Comparison of ENCODE assay signal across 8 cellular contexts in the genomic region with DNA sequence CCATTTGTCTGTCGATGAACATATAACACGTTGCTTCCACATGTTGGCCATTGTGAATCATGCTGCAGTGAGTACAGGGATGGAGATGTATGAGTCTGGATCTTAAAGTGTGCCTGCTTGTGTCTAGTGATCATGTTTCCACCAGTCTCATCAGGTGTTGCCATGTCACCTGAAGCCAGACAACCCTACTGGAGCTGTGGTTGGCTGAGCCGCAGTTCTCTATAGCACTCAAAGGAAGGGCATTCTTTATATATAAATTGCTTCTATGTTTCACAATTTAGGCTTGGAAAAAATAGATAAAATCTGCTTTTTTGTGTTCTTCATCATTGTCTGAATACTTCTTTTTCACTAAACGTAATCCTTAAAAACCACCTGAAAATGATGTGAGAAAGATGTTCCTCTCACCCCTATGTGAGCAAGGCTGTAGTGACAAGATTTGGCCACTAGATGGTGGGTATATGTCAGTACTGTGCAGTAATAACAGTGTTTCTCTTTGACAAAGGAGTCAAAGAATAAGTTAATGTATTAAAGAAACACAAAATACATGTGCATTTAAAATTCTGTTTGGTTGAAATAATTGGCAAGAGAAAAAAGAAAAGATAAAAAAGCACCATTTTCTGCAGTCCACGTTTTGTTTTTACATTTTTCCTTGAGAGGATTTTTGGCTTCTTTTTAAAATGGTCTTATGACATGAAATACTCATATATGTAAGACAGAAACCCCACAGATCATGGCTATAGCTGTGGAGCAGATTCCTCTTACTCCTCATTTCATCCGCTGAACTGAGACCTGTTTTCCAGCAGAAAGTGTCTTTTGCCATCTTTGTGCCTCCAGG.
A peak's percentile ranks its signal among the peaks of the same experiment; 100 is the strongest.
DNase-seq lines count a peak whose midpoint lies in the region; ATAC-seq and TF ChIP-seq lines count a peak whose summit lies in the region.

No MANE protein-coding gene starts in this region.

- H3K4me1 ChIP-seq in BE2C = no peaks in the 10 kb centered on the region
- no peaks in the 10 kb centered on the region for H3K4me1 ChIP-seq in testis

- no peaks in the 10 kb centered on the region for H3K27me3 ChIP-seq in BE2C
- H3K27me3 ChIP-seq in testis = no peaks in the 10 kb centered on the region

- ATAC-seq in GM18858 (IDR thresholded peaks at IDR 0.05; ENCODE audit: unreplicated experiment) (peak; percentile 97), HG03060 (IDR thresholded peaks at IDR 0.05; ENCODE audit: low read depth, unreplicated experiment) (peak; percentile 83)
- peak; percentile 77 to 80 for ATAC-seq in natural killer cell treated with Interleukin-12 subunit alpha and Interleukin-12 subunit beta and Interleukin-15 and Interleukin-18, amount 100 ng/mL, for 72 hours

- no peaks in the 10 kb centered on the region for H3K9me3 ChIP-seq in BE2C
- no peaks in the 10 kb centered on the region for H3K9me3 ChIP-seq in testis

- H3K9me3 Mint-ChIP-seq in activated CD4-positive, alpha-beta memory T cell treated with anti-CD3 and anti-CD28 coated beads, Interleukin-2, amount 10 ng/mL, durations not matched to agents 7 days and 5 days = peaks cover 4% of the 10 kb centered on the region
- no peaks in the 10 kb centered on the region for H3K9me3 Mint-ChIP-seq in natural killer cell treated with Interleukin-12 subunit alpha and Interleukin-12 subunit beta and Interleukin-15 and Interleukin-18, amount 100 ng/mL, for 72 hours

- no peaks in the 10 kb centered on the region for H3K36me3 Mint-ChIP-seq in activated CD4-positive, alpha-beta memory T cell treated with anti-CD3 and anti-CD28 coated beads, Interleukin-2, amount 10 ng/mL, durations not matched to agents 7 days and 5 days (ENCODE audit: low read depth)
- peaks cover 5% of the 10 kb centered on the region for H3K36me3 Mint-ChIP-seq in natural killer cell treated with Interleukin-12 subunit alpha and Interleukin-12 subunit beta and Interleukin-15 and Interleukin-18, amount 100 ng/mL, for 72 hours

- H3K4me3 ChIP-seq in BE2C (ENCODE audit: low read depth, low read length) (no peak overlapping the region), testis (no peak overlapping the region)

- intact Hi-C loops in testis (cut with DNase I; ENCODE audit: low total_unique reads) = no loop called here

- no peak overlapping the region for H3K27ac Mint-ChIP-seq in activated CD4-positive, alpha-beta memory T cell treated with anti-CD3 and anti-CD28 coated beads, Interleukin-2, amount 10 ng/mL, durations not matched to agents 7 days and 5 days
- H3K27ac Mint-ChIP-seq in natural killer cell treated with Interleukin-12 subunit alpha and Interleukin-12 subunit beta and Interleukin-15 and Interleukin-18, amount 100 ng/mL, for 72 hours = no peak overlapping the region

- WGBS in testis, 2 donors = 70% methylated on average over 6 of the region's 6 CpGs

- peak; percentile 77 for TF ChIP-seq CTCF in BE2C (IDR thresholded peaks at IDR 0.05; ENCODE audit: low read depth, low read length)
- peak; percentile 89 to 94 (median 93) for TF ChIP-seq CTCF in testis (IDR thresholded peaks at IDR 0.05)

- no peaks in the 10 kb centered on the region for H3K36me3 ChIP-seq in BE2C
- no peaks in the 10 kb centered on the region for H3K36me3 ChIP-seq in testis (ENCODE audit: low read depth, missing control alignments)

- H3K27me3 Mint-ChIP-seq in activated CD4-positive, alpha-beta memory T cell treated with anti-CD3 and anti-CD28 coated beads, Interleukin-2, amount 10 ng/mL, durations not matched to agents 7 days and 5 days = no peaks in the 10 kb centered on the region
- H3K27me3 Mint-ChIP-seq in natural killer cell treated with Interleukin-12 subunit alpha and Interleukin-12 subunit beta and Interleukin-15 and Interleukin-18, amount 100 ng/mL, for 72 hours = no peaks in the 10 kb centered on the region

- H3K27ac ChIP-seq in epithelial cell of prostate = no peak overlapping the region
- H3K27ac ChIP-seq in testis = no peak overlapping the region

- CTCF ChIA-PET in activated CD4-positive, alpha-beta memory T cell treated with anti-CD3 and anti-CD28 coated beads, Interleukin-2, amount 10 ng/mL, durations not matched to agents 7 days and 5 days (lab: Charles Lee) = no interaction called here

- POLR2A ChIA-PET in activated CD4-positive, alpha-beta memory T cell treated with anti-CD3 and anti-CD28 coated beads, Interleukin-2, amount 10 ng/mL, durations not matched to agents 7 days and 5 days (lab: Charles Lee) = no interaction called here

- no peaks in the 10 kb centered on the region for H3K4me1 Mint-ChIP-seq in activated CD4-positive, alpha-beta memory T cell treated with anti-CD3 and anti-CD28 coated beads, Interleukin-2, amount 10 ng/mL, durations not matched to agents 7 days and 5 days
- H3K4me1 Mint-ChIP-seq in natural killer cell treated with Interleukin-12 subunit alpha and Interleukin-12 subunit beta and Interleukin-15 and Interleukin-18, amount 100 ng/mL, for 72 hours (ENCODE audit: low read depth in 2 of 2) = no peaks in the 10 kb centered on the region

- no peak overlapping the region for H3K4me3 Mint-ChIP-seq in activated CD4-positive, alpha-beta memory T cell treated with anti-CD3 and anti-CD28 coated beads, Interleukin-2, amount 10 ng/mL, durations not matched to agents 7 days and 5 days
- H3K4me3 Mint-ChIP-seq in natural killer cell treated with Interleukin-12 subunit alpha and Interleukin-12 subunit beta and Interleukin-15 and Interleukin-18, amount 100 ng/mL, for 72 hours = no peak overlapping the region

- TF ChIP-seq POLR2A in testis (IDR thresholded peaks at IDR 0.05) = no peak

- DNase-seq in BE2C (peak; percentile 44), NCI-H345 treated with DMSO at 0.1 percent for 48 hours (lab: John Stamatoyannopoulos, UW; ENCODE audit: unreplicated experiment) (peak; percentile 0), epithelial cell of prostate (ENCODE audit: low read depth, low spot score) (peak; percentile 12), testis (peak; percentile 87)
- peak; percentile 50 for DNase-seq in activated CD4-positive, alpha-beta memory T cell treated with anti-CD3 and anti-CD28 coated beads, Interleukin-2, amount 10 ng/mL, durations not matched to agents 7 days and 5 days
- peak; percentile 72 for DNase-seq in natural killer cell treated with Interleukin-12 subunit alpha and Interleukin-12 subunit beta and Interleukin-15 and Interleukin-18, amount 100 ng/mL, for 72 hours (ENCODE audit: low spot score)

Comparison
In these comparisons a context has a peak if more than half of its experiments do, and no peak if none do; other contexts are left out.
1. DNase-seq: peak in every context shown above with its lines; median percentile 87 in testis; 72 in natural killer cell treated with Interleukin-12 subunit alpha and Interleukin-12 subunit beta and Interleukin-15 and Interleukin-18, amount 100 ng/mL, for 72 hours; 50 in activated CD4-positive, alpha-beta memory T cell treated with anti-CD3 and anti-CD28 coated beads, Interleukin-2, amount 10 ng/mL, durations not matched to agents 7 days and 5 days; 44 in BE2C; 12 in epithelial cell of prostate; 0 in NCI-H345 treated with DMSO at 0.1 percent for 48 hours.